17 cellular contexts compared by ENCODE assay signal in the genomic region with DNA sequence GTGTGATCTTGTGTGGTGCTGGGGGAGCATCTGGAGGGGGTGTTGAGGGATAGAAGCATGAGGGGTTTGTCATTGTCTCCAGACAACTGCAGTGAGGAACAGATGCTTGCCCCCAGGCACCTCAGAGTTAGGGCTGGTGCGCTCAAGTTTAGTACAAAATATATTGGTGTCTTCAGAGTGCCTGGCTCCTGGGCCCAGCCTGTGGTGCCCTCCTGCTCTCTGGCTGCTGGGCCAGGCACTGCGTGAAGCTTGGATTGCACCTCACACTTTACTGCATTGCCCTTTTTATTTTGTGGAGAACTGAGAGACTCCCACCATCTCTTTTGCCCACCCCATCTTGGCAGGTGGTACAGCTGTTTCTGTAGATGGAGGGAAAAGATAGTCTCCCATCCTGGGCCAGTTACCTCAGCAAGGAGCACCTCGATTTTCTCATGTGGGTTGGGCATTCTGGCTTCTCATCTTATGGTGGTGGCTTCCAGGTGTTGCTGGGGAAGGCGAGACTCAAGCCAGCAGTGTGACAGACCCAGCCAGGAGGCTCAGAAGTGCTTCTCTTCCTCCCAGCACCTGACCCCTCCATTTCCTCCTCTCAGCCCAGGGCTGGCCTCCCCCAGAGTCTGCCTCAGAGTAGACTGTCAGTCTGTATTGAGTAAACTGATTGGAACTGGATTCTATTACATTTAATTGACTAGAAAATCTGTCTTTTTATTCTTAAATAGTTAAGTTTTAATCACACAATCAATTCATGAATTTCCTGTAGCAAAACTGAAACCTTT.
DNase-seq lines count a peak whose midpoint lies in the region; ATAC-seq and TF ChIP-seq lines count a peak whose summit lies in the region.
"Had no signal": no experiment of that assay in that cellular context is flagged by ENCODE, and none has a peak within 500 bp of the region (broad histone marks: within the 10 kb centered on the region; RNA-seq: fewer than 3 reads in every experiment).

No MANE protein-coding gene starts in this region.

- peak overlapping the region; percentile 65 for H3K27ac ChIP-seq in DND-41 (ENCODE audit: low read length)
- H3K27ac ChIP-seq: epithelial cell of prostate, neutrophil, right lobe of liver, suprapubic skin had no signal

- H3K4me1 ChIP-seq in DND-41 (ENCODE audit: insufficient read depth, low read length) = peaks cover 15% of the 10 kb centered on the region
- H3K4me1 ChIP-seq: suprapubic skin had no signal

- H3K4me2 ChIP-seq in DND-41 (ENCODE audit: insufficient read depth, low read length) = no peak overlapping the region

- H3K79me2 ChIP-seq in DND-41 (ENCODE audit: insufficient read depth, low read length) = no peaks in the 10 kb centered on the region

- ATAC-seq in DND-41 (ENCODE audit: insufficient read depth, low read depth) (peak; percentile 74), GM21619 (IDR thresholded peaks at IDR 0.05; ENCODE audit: unreplicated experiment) (no peak), GM21825 (IDR thresholded peaks at IDR 0.05; ENCODE audit: unreplicated experiment) (no peak)
- no peak for ATAC-seq in naive thymus-derived CD8-positive, alpha-beta T cell
- ATAC-seq: right lobe of liver, Right ventricle myocardium inferior had no signal

- H3K4me3 ChIP-seq in DND-41 (ENCODE audit: low read depth in 1 of 2, low read length in 2 of 2) = no peak overlapping the region
- H3K4me3 ChIP-seq: right lobe of liver, suprapubic skin had no signal

- peak overlapping the region; percentile 81 for H3K27ac Mint-ChIP-seq in activated T-cell treated with anti-CD3 and anti-CD28 coated beads, Interleukin-2, amount 50 U/mL, for 24 hours
- peak overlapping the region in 9 of 10 donors; percentile 45 to 87 (median 80) for H3K27ac Mint-ChIP-seq in naive thymus-derived CD8-positive, alpha-beta T cell
- H3K27ac Mint-ChIP-seq: HFFc6 had no signal

- POLR2A ChIA-PET in naive thymus-derived CD8-positive, alpha-beta T cell (lab: Charles Lee) = no interaction called here

- peak; percentile 29 for DNase-seq in activated T-cell treated with anti-CD3 and anti-CD28 coated beads, Interleukin-2, amount 50 U/mL, for 24 hours
- no peak for DNase-seq in activated T-cell treated with anti-CD3 and anti-CD28 coated beads, Interleukin-2, amount 50 U/mL, for 1 hour
- DNase-seq in DND-41 (peak; percentile 35), NCI-H82 treated with DMSO at 0.1 percent for 48 hours (lab: John Stamatoyannopoulos, UW; ENCODE audit: unreplicated experiment) (no peak)
- peak; percentile 39 for DNase-seq in activated CD8-positive, alpha-beta memory T cell treated with anti-CD3 and anti-CD28 coated beads, Interleukin-2, amount 50 U/mL, for 48 hours
- DNase-seq in naive thymus-derived CD8-positive, alpha-beta T cell = peak in 2 of 10 donors; percentile 11 to 23
- DNase-seq: Caco-2; HFFc6; midbrain; right lobe of liver; stimulated activated CD4-positive, alpha-beta T cell treated with anti-CD3 and anti-CD28 coated beads, Interleukin-1b, Interleukin-23, amount 100 ng/mL, for 48 hours had no signal

- H3K4me1 Mint-ChIP-seq in activated T-cell treated with anti-CD3 and anti-CD28 coated beads, Interleukin-2, amount 50 U/mL, for 24 hours (ENCODE audit: low read depth) = peaks cover 23% of the 10 kb centered on the region
- peaks cover 12 to 41% (median 33%) of the 10 kb centered on the region in 4 donors for H3K4me1 Mint-ChIP-seq in naive thymus-derived CD8-positive, alpha-beta T cell

- no peaks in the 10 kb centered on the region for H3K27me3 Mint-ChIP-seq in activated T-cell treated with anti-CD3 and anti-CD28 coated beads, Interleukin-2, amount 50 U/mL, for 24 hours
- no peaks in the 10 kb centered on the region for H3K27me3 Mint-ChIP-seq in naive thymus-derived CD8-positive, alpha-beta T cell

- H3K36me3 Mint-ChIP-seq in activated T-cell treated with anti-CD3 and anti-CD28 coated beads, Interleukin-2, amount 50 U/mL, for 24 hours (ENCODE audit: low read depth) = peaks cover 3% of the 10 kb centered on the region
- H3K36me3 Mint-ChIP-seq in naive thymus-derived CD8-positive, alpha-beta T cell = peaks cover 0 to 2% (median 0%) of the 10 kb centered on the region in 3 donors

- no peaks in the 10 kb centered on the region for H3K9me3 Mint-ChIP-seq in activated T-cell treated with anti-CD3 and anti-CD28 coated beads, Interleukin-2, amount 50 U/mL, for 24 hours
- H3K9me3 Mint-ChIP-seq in naive thymus-derived CD8-positive, alpha-beta T cell = no peaks in the 10 kb centered on the region
- H3K9me3 Mint-ChIP-seq: HFFc6 had no signal

- peak overlapping the region; percentile 7; the same call in 1 of the 2 replicates for H3K9ac ChIP-seq in DND-41 (ENCODE audit: low read depth, low read length)

- no peaks in the 10 kb centered on the region for H3K27me3 ChIP-seq in DND-41 (ENCODE audit: insufficient read depth, low read length, poor library complexity)
- H3K27me3 ChIP-seq: neutrophil, right lobe of liver, suprapubic skin had no signal

- H3K9me3 ChIP-seq in DND-41 (ENCODE audit: insufficient read depth, low read length, severe bottlenecking) = no peaks in the 10 kb centered on the region
- H3K9me3 ChIP-seq: Caco-2, neutrophil, right lobe of liver, suprapubic skin had no signal

- no peak overlapping the region for H2AFZ ChIP-seq in DND-41 (ENCODE audit: low read depth, low read length)

- peaks cover 15% of the 10 kb centered on the region for H4K20me1 ChIP-seq in DND-41 (ENCODE audit: insufficient read depth, low read length)

- no peaks in the 10 kb centered on the region for H3K36me3 ChIP-seq in DND-41 (ENCODE audit: insufficient read depth, low read length)
- H3K36me3 ChIP-seq: neutrophil, right lobe of liver, suprapubic skin had no signal

- H3K4me3 Mint-ChIP-seq in activated T-cell treated with anti-CD3 and anti-CD28 coated beads, Interleukin-2, amount 50 U/mL, for 24 hours = no peak overlapping the region
- peak overlapping the region in 5 of 10 donors; percentile 6 to 33 (median 11) for H3K4me3 Mint-ChIP-seq in naive thymus-derived CD8-positive, alpha-beta T cell
- H3K4me3 Mint-ChIP-seq: HFFc6 had no signal

- TF ChIP-seq CTCF in DND-41 (IDR thresholded peaks at IDR 0.05; ENCODE audit: borderline replicate concordance, extremely low read depth, low read length, poor library complexity, severe bottlenecking) = peak; percentile 51

Comparison
In these comparisons a context has a peak if more than half of its experiments do, and no peak if none do; other contexts are left out.
1. DNase-seq: peak in activated T-cell treated with anti-CD3 and anti-CD28 coated beads, Interleukin-2, amount 50 U/mL, for 24 hours (single experiment), DND-41 (single experiment) and activated CD8-positive, alpha-beta memory T cell treated with anti-CD3 and anti-CD28 coated beads, Interleukin-2, amount 50 U/mL, for 48 hours (single experiment); none in activated T-cell treated with anti-CD3 and anti-CD28 coated beads, Interleukin-2, amount 50 U/mL, for 1 hour (single experiment) and NCI-H82 treated with DMSO at 0.1 percent for 48 hours (single experiment).